ENCODE assay signal across 1 cellular context in genomic region chr5:65190328-65191053, GRCh38.
TF ChIP-seq lines count a peak whose summit lies in the region.

No MANE protein-coding gene starts in this region.

TF ChIP-seq in GM12878, 131 proteins besides CTCF, POLR2A, EP300 and RAD21 (continued from another document):
- TF ChIP-seq ZNF592 (IDR thresholded peaks at IDR 0.05) = no peak
- TF ChIP-seq ASH2L (IDR thresholded peaks at IDR 0.05; ENCODE audit: borderline replicate concordance, low read depth) = no peak
- TF ChIP-seq ZNF687 (IDR thresholded peaks at IDR 0.05) = no peak
- TF ChIP-seq TCF3 (IDR thresholded peaks at IDR 0.05; ENCODE audit: borderline replicate concordance, insufficient read depth, low read depth, low read length) = no peak
- TF ChIP-seq TCF12 (IDR thresholded peaks at IDR 0.05; ENCODE audit: low read depth, low read length) = 0 out of 2 replicates have a peak, but pooled peaks have one; percentile 32
- TF ChIP-seq JUNB (IDR thresholded peaks at IDR 0.05) = peak; percentile 95
- TF ChIP-seq POLR2AphosphoS2 (IDR thresholded peaks at IDR 0.05; ENCODE audit: low read depth, low read length) = no peak
- no peak for TF ChIP-seq E4F1 (IDR thresholded peaks at IDR 0.05; ENCODE audit: borderline replicate concordance, partially characterized antibody)
- no peak for TF ChIP-seq SMAD5 (IDR thresholded peaks at IDR 0.05; ENCODE audit: low read depth)
- TF ChIP-seq BCL11A (IDR thresholded peaks at IDR 0.05; ENCODE audit: low read depth, low read length) = peak; percentile 62; the same call in 1 of the 2 replicates
- no peak for TF ChIP-seq CBX3 (IDR thresholded peaks at IDR 0.05; ENCODE audit: borderline replicate concordance, low read depth)
- TF ChIP-seq SREBF1 (IDR thresholded peaks at IDR 0.05; ENCODE audit: low read length) = no peak
- no peak for TF ChIP-seq TBL1XR1 (IDR thresholded peaks at IDR 0.05; ENCODE audit: low read depth, low read length)
- no peak for TF ChIP-seq MYB (IDR thresholded peaks at IDR 0.05; ENCODE audit: borderline replicate concordance, low read depth, low read length)
- TF ChIP-seq CBFB (IDR thresholded peaks at IDR 0.05; ENCODE audit: low read depth) = peak; percentile 59
- 0 out of 2 replicates have a peak, but pooled peaks have one; percentile 54 for TF ChIP-seq MTA3 (IDR thresholded peaks at IDR 0.05; ENCODE audit: borderline replicate concordance, low read length)
- peak; percentile 61 for TF ChIP-seq IKZF1 (conservative IDR thresholded peaks at IDR 0.05)
- no peak for TF ChIP-seq KAT2A (conservative IDR thresholded peaks at IDR 0.05; ENCODE audit: control insufficient read depth, low read depth, low read length)
- no peak for TF ChIP-seq USF1 (IDR thresholded peaks at IDR 0.05; ENCODE audit: borderline replicate concordance, extremely low read length, insufficient read depth, low read depth, low read length)
- no peak for TF ChIP-seq SREBF2 (IDR thresholded peaks at IDR 0.05; ENCODE audit: low read length)
- TF ChIP-seq HSF1 (IDR thresholded peaks at IDR 0.05; ENCODE audit: low read depth, low read length) = no peak
- no peak for TF ChIP-seq PRDM15 (CRISPR knock-in tag; IDR thresholded peaks at IDR 0.05)
- TF ChIP-seq RELA (IDR thresholded peaks at IDR 0.05; ENCODE audit: borderline replicate concordance, partially characterized antibody) = no peak
- no peak for TF ChIP-seq USF2 (IDR thresholded peaks at IDR 0.05; ENCODE audit: borderline replicate concordance, low read depth, low read length)
